In genomic region chr5:173329370-173330150, GRCh38 we compare ENCODE assay signal across 1 cellular context.
A peak's percentile ranks its signal among the peaks of the same experiment; 100 is the strongest.
TF ChIP-seq lines count a peak whose summit lies in the region.

No MANE protein-coding gene starts in this region.

TF ChIP-seq in HepG2, 621 proteins besides CTCF, POLR2A, EP300 and RAD21 (continued from another document and continues in another):
- TF ChIP-seq, protein P1, sequence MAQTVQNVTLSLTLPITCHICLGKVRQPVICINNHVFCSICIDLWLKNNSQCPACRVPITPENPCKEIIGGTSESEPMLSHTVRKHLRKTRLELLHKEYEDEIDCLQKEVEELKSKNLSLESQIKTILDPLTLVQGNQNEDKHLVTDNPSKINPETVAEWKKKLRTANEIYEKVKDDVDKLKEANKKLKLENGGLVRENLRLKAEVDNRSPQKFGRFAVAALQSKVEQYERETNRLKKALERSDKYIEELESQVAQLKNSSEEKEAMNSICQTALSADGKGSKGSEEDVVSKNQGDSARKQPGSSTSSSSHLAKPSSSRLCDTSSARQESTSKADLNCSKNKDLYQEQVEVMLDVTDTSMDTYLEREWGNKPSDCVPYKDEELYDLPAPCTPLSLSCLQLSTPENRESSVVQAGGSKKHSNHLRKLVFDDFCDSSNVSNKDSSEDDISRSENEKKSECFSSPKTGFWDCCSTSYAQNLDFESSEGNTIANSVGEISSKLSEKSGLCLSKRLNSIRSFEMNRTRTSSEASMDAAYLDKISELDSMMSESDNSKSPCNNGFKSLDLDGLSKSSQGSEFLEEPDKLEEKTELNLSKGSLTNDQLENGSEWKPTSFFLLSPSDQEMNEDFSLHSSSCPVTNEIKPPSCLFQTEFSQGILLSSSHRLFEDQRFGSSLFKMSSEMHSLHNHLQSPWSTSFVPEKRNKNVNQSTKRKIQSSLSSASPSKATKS (CRISPR knock-in tag; IDR thresholded peaks at IDR 0.05) = no peak
- TF ChIP-seq HOXA9 (CRISPR knock-in tag; IDR thresholded peaks at IDR 0.05; ENCODE audit: borderline replicate concordance) (no peak), ZNF30 (CRISPR knock-in tag; IDR thresholded peaks at IDR 0.05) (no peak), ZNF567 (CRISPR knock-in tag; IDR thresholded peaks at IDR 0.05; ENCODE audit: borderline replicate concordance) (no peak), PHB2 (IDR thresholded peaks at IDR 0.05; ENCODE audit: partially characterized antibody) (no peak), KDM5B (CRISPR knock-in tag; IDR thresholded peaks at IDR 0.05; ENCODE audit: borderline replicate concordance) (no peak; the same call in 1 of the 2 replicates), FOXJ3 (CRISPR knock-in tag; IDR thresholded peaks at IDR 0.05; ENCODE audit: borderline replicate concordance) (no peak), ZNF414 (CRISPR knock-in tag; IDR thresholded peaks at IDR 0.05) (peak; percentile 91; the same call in 1 of the 2 replicates), GMEB2 (CRISPR knock-in tag; IDR thresholded peaks at IDR 0.05; ENCODE audit: low read depth) (peak; percentile 63; the same call in 1 of the 2 replicates), ZSCAN31 (CRISPR knock-in tag; IDR thresholded peaks at IDR 0.05; ENCODE audit: low read depth) (peak; percentile 32; the same call in 1 of the 2 replicates), ZNF256 (CRISPR knock-in tag; conservative IDR thresholded peaks at IDR 0.05) (no peak), MED13 (CRISPR knock-in tag; IDR thresholded peaks at IDR 0.05) (0 out of 2 replicates have a peak, but pooled peaks have one; percentile 32), SALL2 (CRISPR knock-in tag; IDR thresholded peaks at IDR 0.05) (0 out of 2 replicates have a peak, but pooled peaks have one; percentile 29), ELF4 (CRISPR knock-in tag; IDR thresholded peaks at IDR 0.05; ENCODE audit: borderline replicate concordance) (no peak), TCF7 (IDR thresholded peaks at IDR 0.05; ENCODE audit: low read depth) (no peak), SKI (IDR thresholded peaks at IDR 0.05; ENCODE audit: partially characterized antibody) (no peak), ZNF619 (CRISPR knock-in tag; IDR thresholded peaks at IDR 0.05) (no peak), RORA (CRISPR knock-in tag; IDR thresholded peaks at IDR 0.05) (no peak), ZKSCAN8 (CRISPR knock-in tag; IDR thresholded peaks at IDR 0.05; ENCODE audit: borderline replicate concordance) (0 out of 2 replicates have a peak, but pooled peaks have one; percentile 49), ZNF713 (CRISPR knock-in tag; IDR thresholded peaks at IDR 0.05) (no peak), RBAK (CRISPR knock-in tag; IDR thresholded peaks at IDR 0.05) (no peak), RARG (CRISPR knock-in tag; IDR thresholded peaks at IDR 0.05; ENCODE audit: low read depth) (no peak), RBM22 (optimal IDR thresholded peaks at IDR 0.05; ENCODE audit: low read length) (no peak), MZF1 (CRISPR knock-in tag; IDR thresholded peaks at IDR 0.05; ENCODE audit: borderline replicate concordance) (no peak), TP53 (CRISPR knock-in tag; conservative IDR thresholded peaks at IDR 0.05) (no peak), PCBP2 (optimal IDR thresholded peaks at IDR 0.05; ENCODE audit: low read depth, low read length, poor library complexity, severe bottlenecking) (no peak), GLMP (CRISPR knock-in tag; IDR thresholded peaks at IDR 0.05; ENCODE audit: borderline replicate concordance) (no peak), ZFP41 (CRISPR knock-in tag; IDR thresholded peaks at IDR 0.05; ENCODE audit: borderline replicate concordance) (0 out of 2 replicates have a peak, but pooled peaks have one; percentile 28), KAT7 (CRISPR knock-in tag; IDR thresholded peaks at IDR 0.05; ENCODE audit: borderline replicate concordance) (0 out of 2 replicates have a peak, but pooled peaks have one; percentile 16), HES4 (CRISPR knock-in tag; IDR thresholded peaks at IDR 0.05; ENCODE audit: borderline replicate concordance) (no peak), ZNF572 (CRISPR knock-in tag; IDR thresholded peaks at IDR 0.05) (0 out of 2 replicates have a peak, but pooled peaks have one; percentile 50), ZNF775 (CRISPR knock-in tag; IDR thresholded peaks at IDR 0.05; ENCODE audit: borderline replicate concordance) (no peak), ZNF234 (CRISPR knock-in tag; conservative IDR thresholded peaks at IDR 0.05) (peak; percentile 86; the same call in 1 of the 2 replicates), ZNF678 (CRISPR knock-in tag; IDR thresholded peaks at IDR 0.05) (no peak), ZFX (CRISPR knock-in tag; IDR thresholded peaks at IDR 0.05; ENCODE audit: low read depth) (no peak), HDAC1 (CRISPR knock-in tag; IDR thresholded peaks at IDR 0.05) (peak; percentile 92), HOXA5 (CRISPR knock-in tag; IDR thresholded peaks at IDR 0.05) (no peak), ZNF543 (CRISPR knock-in tag; IDR thresholded peaks at IDR 0.05) (no peak), ZNF749 (CRISPR knock-in tag; IDR thresholded peaks at IDR 0.05; ENCODE audit: borderline replicate concordance) (peak; percentile 55; the same call in 1 of the 2 replicates), TEAD3 (CRISPR knock-in tag; optimal IDR thresholded peaks at IDR 0.05; ENCODE audit: borderline replicate concordance) (no peak), NFE2L1 (CRISPR knock-in tag; IDR thresholded peaks at IDR 0.05; ENCODE audit: borderline replicate concordance) (no peak), RBM39 (IDR thresholded peaks at IDR 0.05; ENCODE audit: low read depth, low read length, poor library complexity, severe bottlenecking) (peak; percentile 53), HNRNPK (IDR thresholded peaks at IDR 0.05; ENCODE audit: low read depth, low read length, poor library complexity, severe bottlenecking) (peak; percentile 39), NFRKB (IDR thresholded peaks at IDR 0.05) (no peak), ZNF24 (IDR thresholded peaks at IDR 0.05) (no peak), ZNF569 (CRISPR knock-in tag; IDR thresholded peaks at IDR 0.05; ENCODE audit: borderline replicate concordance) (0 out of 2 replicates have a peak, but pooled peaks have one; percentile 54), KAT8 (CRISPR knock-in tag; IDR thresholded peaks at IDR 0.05) (no peak)
- TF ChIP-seq, protein P2, sequence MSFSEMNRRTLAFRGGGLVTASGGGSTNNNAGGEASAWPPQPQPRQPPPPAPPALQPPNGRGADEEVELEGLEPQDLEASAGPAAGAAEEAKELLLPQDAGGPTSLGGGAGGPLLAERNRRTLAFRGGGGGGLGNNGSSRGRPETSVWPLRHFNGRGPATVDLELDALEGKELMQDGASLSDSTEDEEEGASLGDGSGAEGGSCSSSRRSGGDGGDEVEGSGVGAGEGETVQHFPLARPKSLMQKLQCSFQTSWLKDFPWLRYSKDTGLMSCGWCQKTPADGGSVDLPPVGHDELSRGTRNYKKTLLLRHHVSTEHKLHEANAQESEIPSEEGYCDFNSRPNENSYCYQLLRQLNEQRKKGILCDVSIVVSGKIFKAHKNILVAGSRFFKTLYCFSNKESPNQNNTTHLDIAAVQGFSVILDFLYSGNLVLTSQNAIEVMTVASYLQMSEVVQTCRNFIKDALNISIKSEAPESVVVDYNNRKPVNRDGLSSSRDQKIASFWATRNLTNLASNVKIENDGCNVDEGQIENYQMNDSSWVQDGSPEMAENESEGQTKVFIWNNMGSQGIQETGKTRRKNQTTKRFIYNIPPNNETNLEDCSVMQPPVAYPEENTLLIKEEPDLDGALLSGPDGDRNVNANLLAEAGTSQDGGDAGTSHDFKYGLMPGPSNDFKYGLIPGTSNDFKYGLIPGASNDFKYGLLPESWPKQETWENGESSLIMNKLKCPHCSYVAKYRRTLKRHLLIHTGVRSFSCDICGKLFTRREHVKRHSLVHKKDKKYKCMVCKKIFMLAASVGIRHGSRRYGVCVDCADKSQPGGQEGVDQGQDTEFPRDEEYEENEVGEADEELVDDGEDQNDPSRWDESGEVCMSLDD (CRISPR knock-in tag; IDR thresholded peaks at IDR 0.05; ENCODE audit: borderline replicate concordance) = peak; percentile 94; the same call in 1 of the 2 replicates
- TF ChIP-seq, protein P3, sequence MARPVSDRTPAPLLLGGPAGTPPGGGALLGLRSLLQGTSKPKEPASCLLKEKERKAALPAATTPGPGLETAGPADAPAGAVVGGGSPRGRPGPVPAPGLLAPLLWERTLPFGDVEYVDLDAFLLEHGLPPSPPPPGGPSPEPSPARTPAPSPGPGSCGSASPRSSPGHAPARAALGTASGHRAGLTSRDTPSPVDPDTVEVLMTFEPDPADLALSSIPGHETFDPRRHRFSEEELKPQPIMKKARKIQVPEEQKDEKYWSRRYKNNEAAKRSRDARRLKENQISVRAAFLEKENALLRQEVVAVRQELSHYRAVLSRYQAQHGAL (CRISPR knock-in tag; IDR thresholded peaks at IDR 0.05; ENCODE audit: not compliant biosample characterization) = no peak
- TF ChIP-seq, protein P4, sequence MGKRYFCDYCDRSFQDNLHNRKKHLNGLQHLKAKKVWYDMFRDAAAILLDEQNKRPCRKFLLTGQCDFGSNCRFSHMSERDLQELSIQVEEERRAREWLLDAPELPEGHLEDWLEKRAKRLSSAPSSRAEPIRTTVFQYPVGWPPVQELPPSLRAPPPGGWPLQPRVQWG (CRISPR knock-in tag; IDR thresholded peaks at IDR 0.05; ENCODE audit: borderline replicate concordance, low read depth) = no peak
- TF ChIP-seq, protein P5, sequence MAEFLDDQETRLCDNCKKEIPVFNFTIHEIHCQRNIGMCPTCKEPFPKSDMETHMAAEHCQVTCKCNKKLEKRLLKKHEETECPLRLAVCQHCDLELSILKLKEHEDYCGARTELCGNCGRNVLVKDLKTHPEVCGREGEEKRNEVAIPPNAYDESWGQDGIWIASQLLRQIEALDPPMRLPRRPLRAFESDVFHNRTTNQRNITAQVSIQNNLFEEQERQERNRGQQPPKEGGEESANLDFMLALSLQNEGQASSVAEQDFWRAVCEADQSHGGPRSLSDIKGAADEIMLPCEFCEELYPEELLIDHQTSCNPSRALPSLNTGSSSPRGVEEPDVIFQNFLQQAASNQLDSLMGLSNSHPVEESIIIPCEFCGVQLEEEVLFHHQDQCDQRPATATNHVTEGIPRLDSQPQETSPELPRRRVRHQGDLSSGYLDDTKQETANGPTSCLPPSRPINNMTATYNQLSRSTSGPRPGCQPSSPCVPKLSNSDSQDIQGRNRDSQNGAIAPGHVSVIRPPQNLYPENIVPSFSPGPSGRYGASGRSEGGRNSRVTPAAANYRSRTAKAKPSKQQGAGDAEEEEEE (CRISPR knock-in tag; IDR thresholded peaks at IDR 0.05; ENCODE audit: borderline replicate concordance) = no peak
- TF ChIP-seq, protein P6, sequence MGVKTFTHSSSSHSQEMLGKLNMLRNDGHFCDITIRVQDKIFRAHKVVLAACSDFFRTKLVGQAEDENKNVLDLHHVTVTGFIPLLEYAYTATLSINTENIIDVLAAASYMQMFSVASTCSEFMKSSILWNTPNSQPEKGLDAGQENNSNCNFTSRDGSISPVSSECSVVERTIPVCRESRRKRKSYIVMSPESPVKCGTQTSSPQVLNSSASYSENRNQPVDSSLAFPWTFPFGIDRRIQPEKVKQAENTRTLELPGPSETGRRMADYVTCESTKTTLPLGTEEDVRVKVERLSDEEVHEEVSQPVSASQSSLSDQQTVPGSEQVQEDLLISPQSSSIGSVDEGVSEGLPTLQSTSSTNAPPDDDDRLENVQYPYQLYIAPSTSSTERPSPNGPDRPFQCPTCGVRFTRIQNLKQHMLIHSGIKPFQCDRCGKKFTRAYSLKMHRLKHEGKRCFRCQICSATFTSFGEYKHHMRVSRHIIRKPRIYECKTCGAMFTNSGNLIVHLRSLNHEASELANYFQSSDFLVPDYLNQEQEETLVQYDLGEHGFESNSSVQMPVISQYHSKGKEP (CRISPR knock-in tag; IDR thresholded peaks at IDR 0.05) = 0 out of 2 replicates have a peak, but pooled peaks have one; percentile 32
- TF ChIP-seq, protein P7, sequence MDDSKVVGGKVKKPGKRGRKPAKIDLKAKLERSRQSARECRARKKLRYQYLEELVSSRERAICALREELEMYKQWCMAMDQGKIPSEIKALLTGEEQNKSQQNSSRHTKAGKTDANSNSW (CRISPR knock-in tag; IDR thresholded peaks at IDR 0.05; ENCODE audit: borderline replicate concordance) = no peak
- TF ChIP-seq, protein P8, sequence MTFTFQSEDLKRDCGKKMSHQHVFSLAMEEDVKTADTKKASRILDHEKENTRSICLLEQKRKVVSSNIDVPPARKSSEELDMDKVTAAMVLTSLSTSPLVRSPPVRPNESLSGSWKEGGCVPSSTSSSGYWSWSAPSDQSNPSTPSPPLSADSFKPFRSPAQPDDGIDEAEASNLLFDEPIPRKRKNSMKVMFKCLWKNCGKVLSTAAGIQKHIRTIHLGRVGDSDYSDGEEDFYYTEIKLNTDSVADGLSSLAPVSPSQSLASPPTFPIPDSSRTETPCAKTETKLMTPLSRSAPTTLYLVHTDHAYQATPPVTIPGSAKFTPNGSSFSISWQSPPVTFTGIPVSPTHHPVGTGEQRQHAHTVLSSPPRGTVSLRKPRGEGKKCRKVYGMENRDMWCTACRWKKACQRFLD (CRISPR knock-in tag; IDR thresholded peaks at IDR 0.05; ENCODE audit: borderline replicate concordance) = no peak
- TF ChIP-seq, protein P9, sequence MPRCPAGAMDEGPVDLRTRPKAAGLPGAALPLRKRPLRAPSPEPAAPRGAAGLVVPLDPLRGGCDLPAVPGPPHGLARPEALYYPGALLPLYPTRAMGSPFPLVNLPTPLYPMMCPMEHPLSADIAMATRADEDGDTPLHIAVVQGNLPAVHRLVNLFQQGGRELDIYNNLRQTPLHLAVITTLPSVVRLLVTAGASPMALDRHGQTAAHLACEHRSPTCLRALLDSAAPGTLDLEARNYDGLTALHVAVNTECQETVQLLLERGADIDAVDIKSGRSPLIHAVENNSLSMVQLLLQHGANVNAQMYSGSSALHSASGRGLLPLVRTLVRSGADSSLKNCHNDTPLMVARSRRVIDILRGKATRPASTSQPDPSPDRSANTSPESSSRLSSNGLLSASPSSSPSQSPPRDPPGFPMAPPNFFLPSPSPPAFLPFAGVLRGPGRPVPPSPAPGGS (CRISPR knock-in tag; IDR thresholded peaks at IDR 0.05) = no peak
